Comparison of ENCODE assay signal across 18 cellular contexts in the genomic region with DNA sequence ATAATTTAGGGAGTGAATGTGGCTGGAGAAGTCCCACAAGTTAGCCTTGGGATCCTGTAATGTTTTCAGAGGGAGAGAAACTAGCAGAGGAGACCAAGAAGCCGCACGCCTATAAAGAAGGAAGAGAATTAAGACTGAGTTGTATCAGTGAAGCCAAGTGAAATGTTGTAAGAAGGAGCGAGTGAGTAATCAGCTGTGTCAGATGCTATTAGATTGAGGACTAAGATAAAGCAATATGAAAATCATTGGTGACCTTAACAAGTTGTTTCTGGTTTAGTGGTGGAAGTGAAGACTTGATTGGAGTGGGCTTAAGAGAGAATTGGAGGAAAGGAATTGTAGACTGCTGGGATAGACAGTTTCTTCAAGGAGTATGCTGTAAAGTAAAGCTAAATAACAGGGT.
DNase-seq lines count a peak whose midpoint lies in the region; ATAC-seq and TF ChIP-seq lines count a peak whose summit lies in the region.
"Had no signal": no experiment of that assay in that cellular context is flagged by ENCODE, and none has a peak within 500 bp of the region (broad histone marks: within the 10 kb centered on the region; RNA-seq: fewer than 3 reads in every experiment).

No MANE protein-coding gene starts in this region.

- peak; percentile 73 for DNase-seq in ELR (ENCODE audit: low read depth)
- no peak for DNase-seq in RWPE2 (ENCODE audit: low spot score)
- peak; percentile 50 for DNase-seq in fibroblast of gingiva (ENCODE audit: low read depth)
- DNase-seq in retinal pigment epithelial cell (ENCODE audit: low read depth): peak; percentile 79
- no peak for DNase-seq in NCI-H2196 (lab: John Stamatoyannopoulos, UW; ENCODE audit: unreplicated experiment)
- no peak for DNase-seq in activated gamma-delta T cell treated with Interleukin-2 at 50 U/mL for 16 hours
- no peak for DNase-seq in NCI-H226
- no peak for DNase-seq in NCI-H69 (lab: John Stamatoyannopoulos, UW)
- DNase-seq: caudate nucleus; DND-41; head of caudate nucleus; NCI-H1105 treated with DMSO at 0.1 percent for 48 hours; OCI-M1; stimulated activated naive CD4-positive, alpha-beta T cell had no signal

- H3K4me3 ChIP-seq in RWPE2 (ENCODE audit: severe bottlenecking) (no peak overlapping the region), retinal pigment epithelial cell (ENCODE audit: low read length) (no peak overlapping the region)
- H3K4me3 ChIP-seq: GM12878 had no signal

- H3K9me3 ChIP-seq in RWPE2 (ENCODE audit: severe bottlenecking): no peaks in the 10 kb centered on the region

- H3K36me3 ChIP-seq in RWPE2 (ENCODE audit: low read depth): no peaks in the 10 kb centered on the region

- H3K27ac ChIP-seq in RWPE2 (ENCODE audit: poor library complexity, severe bottlenecking): no peak overlapping the region

- no peak for TF ChIP-seq CTCF in RWPE2 (IDR thresholded peaks at IDR 0.05; ENCODE audit: poor library complexity, severe bottlenecking)
- no peak for TF ChIP-seq CTCF in retinal pigment epithelial cell (conservative IDR thresholded peaks at IDR 0.05; ENCODE audit: low read depth, low read length)

- ATAC-seq in RWPE2 (ENCODE audit: low read depth): peak; percentile 66
- ATAC-seq: activated naive CD4-positive, alpha-beta T cell treated with anti-CD3 and anti-CD28 coated beads, Interleukin-2, amount 50 U/mL, for 72 hours; GM12878; HCT116; HepG2 had no signal

- H3K27me3 ChIP-seq in RWPE2 (ENCODE audit: insufficient read depth, poor library complexity, severe bottlenecking): no peaks in the 10 kb centered on the region

- H3K4me1 ChIP-seq in RWPE2 (ENCODE audit: insufficient read depth, poor library complexity, severe bottlenecking): peaks cover 21% of the 10 kb centered on the region

Comparison
In these comparisons a context has a peak if more than half of its experiments do, and no peak if none do; other contexts are left out.
1. DNase-seq: peak in ELR (single experiment), fibroblast of gingiva (single experiment) and retinal pigment epithelial cell (single experiment); none in RWPE2 (single experiment), NCI-H2196 (single experiment), activated gamma-delta T cell treated with Interleukin-2 at 50 U/mL for 16 hours (single experiment), NCI-H226 (single experiment) and NCI-H69 (single experiment).